12 cellular contexts compared by ENCODE assay signal in genomic region chr10:88138319-88138848, GRCh38.
A peak's percentile ranks its signal among the peaks of the same experiment; 100 is the strongest.
DNase-seq lines count a peak whose midpoint lies in the region; ATAC-seq, FAIRE-seq and TF ChIP-seq lines count a peak whose summit lies in the region.
"Had no signal": no experiment of that assay in that cellular context is flagged by ENCODE, and none has a peak within 500 bp of the region (broad histone marks: within the 10 kb centered on the region; RNA-seq: fewer than 3 reads in every experiment).

No MANE protein-coding gene starts in this region.

- H3K36me3 Mint-ChIP-seq in activated naive CD8-positive, alpha-beta T cell treated with anti-CD3 and anti-CD28 coated beads, Interleukin-2, amount 50 U/mL, for 24 hours (ENCODE audit: low read depth), result no peaks in the 10 kb centered on the region
- H3K36me3 Mint-ChIP-seq: CD4-positive, alpha-beta memory T cell had no signal

- peaks cover 35% of the 10 kb centered on the region for H3K4me1 Mint-ChIP-seq in activated naive CD8-positive, alpha-beta T cell treated with anti-CD3 and anti-CD28 coated beads, Interleukin-2, amount 50 U/mL, for 24 hours

- no peaks in the 10 kb centered on the region for H4K20me1 ChIP-seq in smooth muscle cell (ENCODE audit: low read depth)

- FAIRE-seq in GM18507 (lab: Jason Lieb, UNC), result peak; percentile 99
- FAIRE-seq: H1 had no signal

- H3F3A ChIP-seq in smooth muscle cell (ENCODE audit: low read depth), result no peaks in the 10 kb centered on the region

- H3K9me3 ChIP-seq in smooth muscle cell (replicated peaks; ENCODE audit: low read depth), result no peaks in the 10 kb centered on the region
- no peaks in the 10 kb centered on the region for H3K9me3 ChIP-seq in WERI-Rb-1 (ENCODE audit: severe bottlenecking)

- H3K4me1 ChIP-seq in smooth muscle cell (ENCODE audit: low read depth), result no peaks in the 10 kb centered on the region

- H3K4me2 ChIP-seq in smooth muscle cell, result no peak overlapping the region

- H3K27ac ChIP-seq in smooth muscle cell (ENCODE audit: low read depth) (no peak overlapping the region), WERI-Rb-1 (no peak overlapping the region)

- DNase-seq in GM18507 (ENCODE audit: extremely low spot score, insufficient read length, low read depth) (peak; percentile 44), DMS114 treated with DMSO at 0.1 percent for 48 hours (lab: John Stamatoyannopoulos, UW; ENCODE audit: unreplicated experiment) (no peak), smooth muscle cell (lab: John Stamatoyannopoulos, UW; ENCODE audit: unreplicated experiment) (no peak), WERI-Rb-1 (no peak), NCI-H2196 treated with DMSO at 0.1 percent for 48 hours (lab: John Stamatoyannopoulos, UW; ENCODE audit: unreplicated experiment) (no peak)
- DNase-seq in activated naive CD8-positive, alpha-beta T cell treated with anti-CD3 and anti-CD28 coated beads, Interleukin-2, amount 50 U/mL, for 24 hours, result no peak
- DNase-seq: CD4-positive, alpha-beta memory T cell; NCI-H1105; SIG-M5 had no signal

- no peaks in the 10 kb centered on the region for H3K79me2 ChIP-seq in smooth muscle cell (ENCODE audit: low read depth)

- peak overlapping the region; percentile 81 for H3K27ac Mint-ChIP-seq in activated naive CD8-positive, alpha-beta T cell treated with anti-CD3 and anti-CD28 coated beads, Interleukin-2, amount 50 U/mL, for 24 hours
- H3K27ac Mint-ChIP-seq: CD4-positive, alpha-beta memory T cell had no signal

- no peaks in the 10 kb centered on the region for H3K36me3 ChIP-seq in smooth muscle cell (ENCODE audit: low read depth)
- no peaks in the 10 kb centered on the region for H3K36me3 ChIP-seq in WERI-Rb-1

- ATAC-seq in GM19468 (IDR thresholded peaks at IDR 0.05; ENCODE audit: extremely low read depth, unreplicated experiment), result peak; percentile 81
- ATAC-seq in HG03064 (IDR thresholded peaks at IDR 0.05; ENCODE audit: low read depth, unreplicated experiment), result peak; percentile 87
- peak; percentile 94 for ATAC-seq in activated naive CD8-positive, alpha-beta T cell treated with anti-CD3 and anti-CD28 coated beads, Interleukin-2, amount 50 U/mL, for 24 hours

- H3K4me3 Mint-ChIP-seq in activated naive CD8-positive, alpha-beta T cell treated with anti-CD3 and anti-CD28 coated beads, Interleukin-2, amount 50 U/mL, for 24 hours, result no peak overlapping the region
- H3K4me3 Mint-ChIP-seq: CD4-positive, alpha-beta memory T cell had no signal

- H3K9ac ChIP-seq in smooth muscle cell (ENCODE audit: low read depth), result no peak overlapping the region

- H3K9me3 Mint-ChIP-seq in activated naive CD8-positive, alpha-beta T cell treated with anti-CD3 and anti-CD28 coated beads, Interleukin-2, amount 50 U/mL, for 24 hours, result peaks cover 5% of the 10 kb centered on the region

- H3K27me3 Mint-ChIP-seq in activated naive CD8-positive, alpha-beta T cell treated with anti-CD3 and anti-CD28 coated beads, Interleukin-2, amount 50 U/mL, for 24 hours, result no peaks in the 10 kb centered on the region
- H3K27me3 Mint-ChIP-seq: CD4-positive, alpha-beta memory T cell had no signal

- H3K27me3 ChIP-seq in smooth muscle cell (ENCODE audit: low read depth), result no peaks in the 10 kb centered on the region
- H3K27me3 ChIP-seq in WERI-Rb-1 (ENCODE audit: insufficient read depth, low read depth, severe bottlenecking), result no peaks in the 10 kb centered on the region

- H3K4me3 ChIP-seq in smooth muscle cell (no peak overlapping the region), WERI-Rb-1 (ENCODE audit: low read depth, low read length) (no peak overlapping the region)

- 91% methylated on average over 2 of the region's 2 CpGs for WGBS in smooth muscle cell (ENCODE audit: low lambda C conversion rate)

- no peak overlapping the region for H2AFZ ChIP-seq in smooth muscle cell (ENCODE audit: low read depth)

- TF ChIP-seq CTCF in smooth muscle cell (IDR thresholded peaks at IDR 0.05; ENCODE audit: borderline replicate concordance, insufficient read depth, poor library complexity, severe bottlenecking), result no peak
- no peak for TF ChIP-seq CTCF in WERI-Rb-1 (IDR thresholded peaks at IDR 0.05; ENCODE audit: low read depth, low read length)
